12 cellular contexts compared by ENCODE assay signal in the genomic region with DNA sequence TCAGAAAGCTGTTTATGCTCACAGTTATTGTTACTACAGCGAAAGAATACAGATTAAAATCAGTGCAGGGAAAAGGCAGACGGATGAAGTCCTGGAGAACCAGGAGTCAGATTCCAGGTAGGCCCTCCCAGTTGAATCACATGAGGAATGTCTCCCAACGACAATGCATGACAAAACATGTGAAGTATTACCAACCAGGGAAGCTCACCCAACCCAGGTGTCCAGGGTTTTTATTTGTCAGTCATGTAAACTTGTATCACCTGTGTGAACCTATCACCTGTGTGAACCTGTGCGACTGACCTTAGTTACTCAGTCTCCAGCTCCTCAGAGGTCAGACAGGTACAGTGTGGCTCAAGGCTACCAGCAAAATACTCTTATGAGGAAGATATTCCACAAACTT.
"Had no signal": no experiment of that assay in that cellular context is flagged by ENCODE, and none has a peak within 500 bp of the region (broad histone marks: within the 10 kb centered on the region; RNA-seq: fewer than 3 reads in every experiment).

No MANE protein-coding gene starts in this region.

- H3K4me3 ChIP-seq: heart right ventricle had no signal

- H3K27ac ChIP-seq: brain microvascular endothelial cell had no signal

- H3K27me3 ChIP-seq: brain microvascular endothelial cell, heart right ventricle had no signal

- ATAC-seq: activated naive CD4-positive, alpha-beta T cell treated with anti-CD3 and anti-CD28 coated beads, Interleukin-2, amount 50 U/mL, for 72 hours; heart right ventricle; left cardiac atrium had no signal

- FAIRE-seq: endometrium, urothelium cell line had no signal

- H3K9me3 ChIP-seq: heart right ventricle had no signal

- DNase-seq: activated effector memory CD4-positive, alpha-beta T cell treated with Interleukin-2 at 50 U/mL for 16 hours; activated T-cell treated with anti-CD3 and anti-CD28 coated beads, Interleukin-2, amount 50 U/mL, for 1 hour; amniotic stem cell; brain microvascular endothelial cell; foreskin melanocyte; heart right ventricle; left cardiac atrium; nephron progenitor cell; retina had no signal

- H3K36me3 ChIP-seq: brain microvascular endothelial cell, heart right ventricle had no signal
